ENCODE assay signal across 3 cellular contexts in the genomic region with DNA sequence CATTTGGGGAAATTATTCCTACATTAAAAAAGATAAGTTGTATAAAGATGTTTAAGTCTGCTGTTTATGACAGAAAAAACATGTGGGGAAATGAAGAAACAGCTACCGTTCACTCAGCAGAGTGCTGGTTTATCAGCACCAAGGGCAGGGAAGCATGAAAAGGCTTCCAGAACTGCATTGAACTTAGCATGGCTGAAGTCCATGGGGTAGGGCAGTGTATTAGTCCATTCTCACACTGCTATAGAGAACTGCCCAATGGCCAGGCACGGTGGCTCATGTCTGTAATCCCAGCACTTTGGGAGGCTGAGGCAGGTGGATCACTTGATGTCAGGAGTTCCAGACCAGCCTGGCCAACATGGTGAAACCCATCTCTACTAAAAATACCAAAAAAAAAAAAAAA. TPM values are rescaled to one million over a fixed set of nuclear protein-coding genes. Genes with fewer than 3 reads are reported as not detected.
"Had no signal": no experiment of that assay in that cellular context is flagged by ENCODE, and none has a peak within 500 bp of the region (broad histone marks: within the 10 kb centered on the region; RNA-seq: fewer than 3 reads in every experiment).

No MANE protein-coding gene starts in this region.

RNA-seq across cellular contexts. Expression of a gene that starts 51.4 kb away (rescaled TPM):
- total RNA-seq: activated B cell treated with CpG ODN at 0.5 μM for 24 hours; activated CD4-positive, alpha-beta T cell treated with anti-CD3 and anti-CD28 coated beads, Interleukin-2, amount 10 ng/mL, durations not matched to agents 24 days and 14 days; activated CD8-positive, alpha-beta T cell treated with anti-CD3 and anti-CD28 coated beads for 36 hours had no signal
